1 cellular context compared by ENCODE assay signal in the genomic region with DNA sequence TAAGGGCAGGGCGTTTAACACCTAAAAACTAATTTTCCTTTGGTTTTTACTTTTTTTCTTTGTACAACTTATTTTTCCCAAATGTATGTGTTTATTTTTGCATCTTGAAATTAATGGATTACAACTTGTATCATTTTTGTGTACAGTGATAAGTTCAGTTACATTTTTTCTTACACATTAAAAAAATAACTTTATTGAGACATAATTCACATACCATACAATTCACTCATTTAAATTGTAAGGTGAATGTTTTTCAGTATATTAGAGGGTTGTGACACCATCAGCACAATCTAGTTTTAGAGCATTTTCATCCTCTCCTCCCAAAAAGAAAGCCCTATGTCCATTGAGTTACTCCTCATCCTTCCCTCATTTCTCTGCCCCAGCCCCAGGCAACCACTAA.
TF ChIP-seq lines count a peak whose summit lies in the region.

No MANE protein-coding gene starts in this region.

TF ChIP-seq in GM12878, 131 proteins besides CTCF, POLR2A, EP300 and RAD21:
- TF ChIP-seq, protein P1, sequence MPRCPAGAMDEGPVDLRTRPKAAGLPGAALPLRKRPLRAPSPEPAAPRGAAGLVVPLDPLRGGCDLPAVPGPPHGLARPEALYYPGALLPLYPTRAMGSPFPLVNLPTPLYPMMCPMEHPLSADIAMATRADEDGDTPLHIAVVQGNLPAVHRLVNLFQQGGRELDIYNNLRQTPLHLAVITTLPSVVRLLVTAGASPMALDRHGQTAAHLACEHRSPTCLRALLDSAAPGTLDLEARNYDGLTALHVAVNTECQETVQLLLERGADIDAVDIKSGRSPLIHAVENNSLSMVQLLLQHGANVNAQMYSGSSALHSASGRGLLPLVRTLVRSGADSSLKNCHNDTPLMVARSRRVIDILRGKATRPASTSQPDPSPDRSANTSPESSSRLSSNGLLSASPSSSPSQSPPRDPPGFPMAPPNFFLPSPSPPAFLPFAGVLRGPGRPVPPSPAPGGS (IDR thresholded peaks at IDR 0.05; ENCODE audit: borderline replicate concordance, insufficient read depth, low read depth, low read length, poor library complexity, severe bottlenecking), result no peak
- TF ChIP-seq, protein P2, sequence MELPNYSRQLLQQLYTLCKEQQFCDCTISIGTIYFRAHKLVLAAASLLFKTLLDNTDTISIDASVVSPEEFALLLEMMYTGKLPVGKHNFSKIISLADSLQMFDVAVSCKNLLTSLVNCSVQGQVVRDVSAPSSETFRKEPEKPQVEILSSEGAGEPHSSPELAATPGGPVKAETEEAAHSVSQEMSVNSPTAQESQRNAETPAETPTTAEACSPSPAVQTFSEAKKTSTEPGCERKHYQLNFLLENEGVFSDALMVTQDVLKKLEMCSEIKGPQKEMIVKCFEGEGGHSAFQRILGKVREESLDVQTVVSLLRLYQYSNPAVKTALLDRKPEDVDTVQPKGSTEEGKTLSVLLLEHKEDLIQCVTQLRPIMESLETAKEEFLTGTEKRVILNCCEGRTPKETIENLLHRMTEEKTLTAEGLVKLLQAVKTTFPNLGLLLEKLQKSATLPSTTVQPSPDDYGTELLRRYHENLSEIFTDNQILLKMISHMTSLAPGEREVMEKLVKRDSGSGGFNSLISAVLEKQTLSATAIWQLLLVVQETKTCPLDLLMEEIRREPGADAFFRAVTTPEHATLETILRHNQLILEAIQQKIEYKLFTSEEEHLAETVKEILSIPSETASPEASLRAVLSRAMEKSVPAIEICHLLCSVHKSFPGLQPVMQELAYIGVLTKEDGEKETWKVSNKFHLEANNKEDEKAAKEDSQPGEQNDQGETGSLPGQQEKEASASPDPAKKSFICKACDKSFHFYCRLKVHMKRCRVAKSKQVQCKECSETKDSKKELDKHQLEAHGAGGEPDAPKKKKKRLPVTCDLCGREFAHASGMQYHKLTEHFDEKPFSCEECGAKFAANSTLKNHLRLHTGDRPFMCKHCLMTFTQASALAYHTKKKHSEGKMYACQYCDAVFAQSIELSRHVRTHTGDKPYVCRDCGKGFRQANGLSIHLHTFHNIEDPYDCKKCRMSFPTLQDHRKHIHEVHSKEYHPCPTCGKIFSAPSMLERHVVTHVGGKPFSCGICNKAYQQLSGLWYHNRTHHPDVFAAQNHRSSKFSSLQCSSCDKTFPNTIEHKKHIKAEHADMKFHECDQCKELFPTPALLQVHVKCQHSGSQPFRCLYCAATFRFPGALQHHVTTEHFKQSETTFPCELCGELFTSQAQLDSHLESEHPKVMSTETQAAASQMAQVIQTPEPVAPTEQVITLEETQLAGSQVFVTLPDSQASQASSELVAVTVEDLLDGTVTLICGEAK (IDR thresholded peaks at IDR 0.05; ENCODE audit: borderline replicate concordance), result peak; percentile 78
- TF ChIP-seq, protein P3, sequence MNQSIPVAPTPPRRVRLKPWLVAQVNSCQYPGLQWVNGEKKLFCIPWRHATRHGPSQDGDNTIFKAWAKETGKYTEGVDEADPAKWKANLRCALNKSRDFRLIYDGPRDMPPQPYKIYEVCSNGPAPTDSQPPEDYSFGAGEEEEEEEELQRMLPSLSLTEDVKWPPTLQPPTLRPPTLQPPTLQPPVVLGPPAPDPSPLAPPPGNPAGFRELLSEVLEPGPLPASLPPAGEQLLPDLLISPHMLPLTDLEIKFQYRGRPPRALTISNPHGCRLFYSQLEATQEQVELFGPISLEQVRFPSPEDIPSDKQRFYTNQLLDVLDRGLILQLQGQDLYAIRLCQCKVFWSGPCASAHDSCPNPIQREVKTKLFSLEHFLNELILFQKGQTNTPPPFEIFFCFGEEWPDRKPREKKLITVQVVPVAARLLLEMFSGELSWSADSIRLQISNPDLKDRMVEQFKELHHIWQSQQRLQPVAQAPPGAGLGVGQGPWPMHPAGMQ (IDR thresholded peaks at IDR 0.05; ENCODE audit: borderline replicate concordance), result no peak
